1 cellular context compared by ENCODE assay signal in the genomic region with DNA sequence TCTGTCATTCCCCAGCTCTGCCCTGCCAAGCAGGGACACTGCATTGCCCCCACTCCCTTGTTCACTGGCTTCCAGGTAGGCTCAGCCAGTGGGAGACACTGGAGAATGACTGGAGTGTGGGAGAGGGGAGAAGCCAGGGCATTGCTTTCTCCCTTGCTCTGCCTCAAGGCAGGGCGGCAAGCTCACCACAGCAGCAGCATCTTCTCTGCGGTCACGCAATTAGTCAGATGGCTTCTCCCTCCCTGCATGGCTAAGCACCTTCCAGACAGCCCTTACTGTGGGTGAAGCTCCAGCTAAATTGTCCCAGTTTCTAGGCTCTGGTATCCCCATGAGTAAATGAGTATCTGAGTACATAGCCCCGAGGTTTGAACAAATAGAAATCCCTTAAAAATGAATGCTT.
TF ChIP-seq lines count a peak whose summit lies in the region.

No MANE protein-coding gene starts in this region.

TF ChIP-seq in H1, 55 proteins besides CTCF, POLR2A, EP300 and RAD21 (continued from another document):
- no peak for TF ChIP-seq FOSL1 (IDR thresholded peaks at IDR 0.05; ENCODE audit: insufficient read depth, low read depth, low read length)
- no peak for TF ChIP-seq GTF2F1 (IDR thresholded peaks at IDR 0.05; ENCODE audit: borderline replicate concordance, low read depth, low read length)
- TF ChIP-seq KDM5A (IDR thresholded peaks at IDR 0.05; ENCODE audit: low read length), result no peak
- no peak for TF ChIP-seq BRCA1 (IDR thresholded peaks at IDR 0.05; ENCODE audit: low read depth, low read length)
- TF ChIP-seq, protein P1, sequence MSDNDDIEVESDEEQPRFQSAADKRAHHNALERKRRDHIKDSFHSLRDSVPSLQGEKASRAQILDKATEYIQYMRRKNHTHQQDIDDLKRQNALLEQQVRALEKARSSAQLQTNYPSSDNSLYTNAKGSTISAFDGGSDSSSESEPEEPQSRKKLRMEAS (IDR thresholded peaks at IDR 0.05), result no peak
- TF ChIP-seq CBX8 (IDR thresholded peaks at IDR 0.05; ENCODE audit: borderline replicate concordance, low read depth, low read length), result no peak
- no peak for TF ChIP-seq POU5F1 (IDR thresholded peaks at IDR 0.05; ENCODE audit: low read depth, low read length)
- TF ChIP-seq SIRT6 (IDR thresholded peaks at IDR 0.05; ENCODE audit: low read length), result no peak
- TF ChIP-seq HDAC2 (IDR thresholded peaks at IDR 0.05; ENCODE audit: borderline replicate concordance in 1 of 2, low read depth in 2 of 2, low read length in 2 of 2), result no peak
- TF ChIP-seq CBX5 (IDR thresholded peaks at IDR 0.05; ENCODE audit: low read depth, low read length), result no peak
- TF ChIP-seq BCL11A (IDR thresholded peaks at IDR 0.05; ENCODE audit: low read depth in 2 of 2, low read length in 2 of 2), result no peak
